In genomic region chr1:3351300-3352083, GRCh38 we compare ENCODE assay signal across 1 cellular context.
TF ChIP-seq lines count a peak whose summit lies in the region.

No MANE protein-coding gene starts in this region.

TF ChIP-seq in HEK293, 187 proteins besides CTCF, POLR2A, EP300 and RAD21 (continued from another document):
- TF ChIP-seq, protein P1, sequence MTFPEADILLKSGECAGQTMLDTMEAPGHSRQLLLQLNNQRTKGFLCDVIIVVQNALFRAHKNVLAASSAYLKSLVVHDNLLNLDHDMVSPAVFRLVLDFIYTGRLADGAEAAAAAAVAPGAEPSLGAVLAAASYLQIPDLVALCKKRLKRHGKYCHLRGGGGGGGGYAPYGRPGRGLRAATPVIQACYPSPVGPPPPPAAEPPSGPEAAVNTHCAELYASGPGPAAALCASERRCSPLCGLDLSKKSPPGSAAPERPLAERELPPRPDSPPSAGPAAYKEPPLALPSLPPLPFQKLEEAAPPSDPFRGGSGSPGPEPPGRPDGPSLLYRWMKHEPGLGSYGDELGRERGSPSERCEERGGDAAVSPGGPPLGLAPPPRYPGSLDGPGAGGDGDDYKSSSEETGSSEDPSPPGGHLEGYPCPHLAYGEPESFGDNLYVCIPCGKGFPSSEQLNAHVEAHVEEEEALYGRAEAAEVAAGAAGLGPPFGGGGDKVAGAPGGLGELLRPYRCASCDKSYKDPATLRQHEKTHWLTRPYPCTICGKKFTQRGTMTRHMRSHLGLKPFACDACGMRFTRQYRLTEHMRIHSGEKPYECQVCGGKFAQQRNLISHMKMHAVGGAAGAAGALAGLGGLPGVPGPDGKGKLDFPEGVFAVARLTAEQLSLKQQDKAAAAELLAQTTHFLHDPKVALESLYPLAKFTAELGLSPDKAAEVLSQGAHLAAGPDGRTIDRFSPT (tag by site-specific recombination; IDR thresholded peaks at IDR 0.05) = no peak
- no peak for TF ChIP-seq ZNF350 (tag by site-specific recombination; IDR thresholded peaks at IDR 0.05)
- TF ChIP-seq, protein P2, sequence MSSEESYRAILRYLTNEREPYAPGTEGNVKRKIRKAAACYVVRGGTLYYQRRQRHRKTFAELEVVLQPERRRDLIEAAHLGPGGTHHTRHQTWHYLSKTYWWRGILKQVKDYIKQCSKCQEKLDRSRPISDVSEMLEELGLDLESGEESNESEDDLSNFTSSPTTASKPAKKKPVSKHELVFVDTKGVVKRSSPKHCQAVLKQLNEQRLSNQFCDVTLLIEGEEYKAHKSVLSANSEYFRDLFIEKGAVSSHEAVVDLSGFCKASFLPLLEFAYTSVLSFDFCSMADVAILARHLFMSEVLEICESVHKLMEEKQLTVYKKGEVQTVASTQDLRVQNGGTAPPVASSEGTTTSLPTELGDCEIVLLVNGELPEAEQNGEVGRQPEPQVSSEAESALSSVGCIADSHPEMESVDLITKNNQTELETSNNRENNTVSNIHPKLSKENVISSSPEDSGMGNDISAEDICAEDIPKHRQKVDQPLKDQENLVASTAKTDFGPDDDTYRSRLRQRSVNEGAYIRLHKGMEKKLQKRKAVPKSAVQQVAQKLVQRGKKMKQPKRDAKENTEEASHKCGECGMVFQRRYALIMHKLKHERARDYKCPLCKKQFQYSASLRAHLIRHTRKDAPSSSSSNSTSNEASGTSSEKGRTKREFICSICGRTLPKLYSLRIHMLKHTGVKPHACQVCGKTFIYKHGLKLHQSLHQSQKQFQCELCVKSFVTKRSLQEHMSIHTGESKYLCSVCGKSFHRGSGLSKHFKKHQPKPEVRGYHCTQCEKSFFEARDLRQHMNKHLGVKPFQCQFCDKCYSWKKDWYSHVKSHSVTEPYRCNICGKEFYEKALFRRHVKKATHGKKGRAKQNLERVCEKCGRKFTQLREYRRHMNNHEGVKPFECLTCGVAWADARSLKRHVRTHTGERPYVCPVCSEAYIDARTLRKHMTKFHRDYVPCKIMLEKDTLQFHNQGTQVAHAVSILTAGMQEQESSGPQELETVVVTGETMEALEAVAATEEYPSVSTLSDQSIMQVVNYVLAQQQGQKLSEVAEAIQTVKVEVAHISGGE (tag by site-specific recombination; conservative IDR thresholded peaks at IDR 0.05; ENCODE audit: low read depth) = no peak
- TF ChIP-seq YY1 (tag by site-specific recombination; IDR thresholded peaks at IDR 0.05) = no peak
- TF ChIP-seq, protein P3, sequence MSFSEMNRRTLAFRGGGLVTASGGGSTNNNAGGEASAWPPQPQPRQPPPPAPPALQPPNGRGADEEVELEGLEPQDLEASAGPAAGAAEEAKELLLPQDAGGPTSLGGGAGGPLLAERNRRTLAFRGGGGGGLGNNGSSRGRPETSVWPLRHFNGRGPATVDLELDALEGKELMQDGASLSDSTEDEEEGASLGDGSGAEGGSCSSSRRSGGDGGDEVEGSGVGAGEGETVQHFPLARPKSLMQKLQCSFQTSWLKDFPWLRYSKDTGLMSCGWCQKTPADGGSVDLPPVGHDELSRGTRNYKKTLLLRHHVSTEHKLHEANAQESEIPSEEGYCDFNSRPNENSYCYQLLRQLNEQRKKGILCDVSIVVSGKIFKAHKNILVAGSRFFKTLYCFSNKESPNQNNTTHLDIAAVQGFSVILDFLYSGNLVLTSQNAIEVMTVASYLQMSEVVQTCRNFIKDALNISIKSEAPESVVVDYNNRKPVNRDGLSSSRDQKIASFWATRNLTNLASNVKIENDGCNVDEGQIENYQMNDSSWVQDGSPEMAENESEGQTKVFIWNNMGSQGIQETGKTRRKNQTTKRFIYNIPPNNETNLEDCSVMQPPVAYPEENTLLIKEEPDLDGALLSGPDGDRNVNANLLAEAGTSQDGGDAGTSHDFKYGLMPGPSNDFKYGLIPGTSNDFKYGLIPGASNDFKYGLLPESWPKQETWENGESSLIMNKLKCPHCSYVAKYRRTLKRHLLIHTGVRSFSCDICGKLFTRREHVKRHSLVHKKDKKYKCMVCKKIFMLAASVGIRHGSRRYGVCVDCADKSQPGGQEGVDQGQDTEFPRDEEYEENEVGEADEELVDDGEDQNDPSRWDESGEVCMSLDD (tag by site-specific recombination; IDR thresholded peaks at IDR 0.05) = no peak
- TF ChIP-seq MZF1 (tag by site-specific recombination; IDR thresholded peaks at IDR 0.05; ENCODE audit: borderline replicate concordance) = no peak
- no peak for TF ChIP-seq ZNF214 (tag by site-specific recombination; IDR thresholded peaks at IDR 0.05; ENCODE audit: borderline replicate concordance)
- no peak for TF ChIP-seq ZNF211 (tag by site-specific recombination; IDR thresholded peaks at IDR 0.05; ENCODE audit: low read depth)
- no peak for TF ChIP-seq ZSCAN16 (tag by site-specific recombination; IDR thresholded peaks at IDR 0.05)
- no peak for TF ChIP-seq ZNF837 (tag by site-specific recombination; IDR thresholded peaks at IDR 0.05)
- no peak for TF ChIP-seq ZNF558 (tag by site-specific recombination; IDR thresholded peaks at IDR 0.05)
- no peak for TF ChIP-seq ZNF423 (tag by site-specific recombination; IDR thresholded peaks at IDR 0.05)
- TF ChIP-seq HOXC10 (CRISPR knock-in tag; IDR thresholded peaks at IDR 0.05) = no peak
- no peak for TF ChIP-seq ZNF223 (tag by site-specific recombination; IDR thresholded peaks at IDR 0.05)
- TF ChIP-seq ZNF747 (tag by site-specific recombination; IDR thresholded peaks at IDR 0.05) = no peak
- no peak for TF ChIP-seq ZNF280D (tag by site-specific recombination; IDR thresholded peaks at IDR 0.05)
- no peak for TF ChIP-seq ZNF433 (tag by site-specific recombination; IDR thresholded peaks at IDR 0.05; ENCODE audit: low read depth)
- TF ChIP-seq ZFP41 (tag by site-specific recombination; IDR thresholded peaks at IDR 0.05; ENCODE audit: borderline replicate concordance) = no peak
- no peak for TF ChIP-seq ZNF561 (tag by site-specific recombination; IDR thresholded peaks at IDR 0.05; ENCODE audit: borderline replicate concordance)
- no peak for TF ChIP-seq ZBTB6 (tag by site-specific recombination; IDR thresholded peaks at IDR 0.05)
- TF ChIP-seq, protein P4, sequence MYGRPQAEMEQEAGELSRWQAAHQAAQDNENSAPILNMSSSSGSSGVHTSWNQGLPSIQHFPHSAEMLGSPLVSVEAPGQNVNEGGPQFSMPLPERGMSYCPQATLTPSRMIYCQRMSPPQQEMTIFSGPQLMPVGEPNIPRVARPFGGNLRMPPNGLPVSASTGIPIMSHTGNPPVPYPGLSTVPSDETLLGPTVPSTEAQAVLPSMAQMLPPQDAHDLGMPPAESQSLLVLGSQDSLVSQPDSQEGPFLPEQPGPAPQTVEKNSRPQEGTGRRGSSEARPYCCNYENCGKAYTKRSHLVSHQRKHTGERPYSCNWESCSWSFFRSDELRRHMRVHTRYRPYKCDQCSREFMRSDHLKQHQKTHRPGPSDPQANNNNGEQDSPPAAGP (tag by site-specific recombination; IDR thresholded peaks at IDR 0.05) = peak; percentile 55; the same call in 1 of the 2 replicates
- no peak for TF ChIP-seq ZBTB1 (tag by site-specific recombination; IDR thresholded peaks at IDR 0.05)
- TF ChIP-seq ZNF701 (tag by site-specific recombination; IDR thresholded peaks at IDR 0.05) = no peak
- TF ChIP-seq MEIS1 (CRISPR knock-in tag; IDR thresholded peaks at IDR 0.05; ENCODE audit: borderline replicate concordance) = no peak
- TF ChIP-seq SCRT1 (tag by site-specific recombination; IDR thresholded peaks at IDR 0.05; ENCODE audit: borderline replicate concordance) = no peak
- TF ChIP-seq OVOL3 (tag by site-specific recombination; IDR thresholded peaks at IDR 0.05) = no peak
- TF ChIP-seq ZNF776 (tag by site-specific recombination; IDR thresholded peaks at IDR 0.05; ENCODE audit: borderline replicate concordance) = no peak
- TF ChIP-seq ZNF514 (tag by site-specific recombination; IDR thresholded peaks at IDR 0.05) = no peak; the same call in 1 of the 2 replicates
- no peak for TF ChIP-seq BCL6B (tag by site-specific recombination; IDR thresholded peaks at IDR 0.05)
- no peak for TF ChIP-seq ZNF658 (tag by site-specific recombination; IDR thresholded peaks at IDR 0.05)
- TF ChIP-seq ZNF510 (tag by site-specific recombination; IDR thresholded peaks at IDR 0.05; ENCODE audit: insufficient replicate concordance) = no peak
- TF ChIP-seq ZNF621 (tag by site-specific recombination; IDR thresholded peaks at IDR 0.05) = no peak
- 0 out of 2 replicates have a peak, but pooled peaks have one; percentile 19 for TF ChIP-seq ZNF366 (tag by site-specific recombination; conservative IDR thresholded peaks at IDR 0.05)
- TF ChIP-seq ZNF76 (tag by site-specific recombination; IDR thresholded peaks at IDR 0.05; ENCODE audit: borderline replicate concordance, low read depth) = no peak
- TF ChIP-seq, protein P5, sequence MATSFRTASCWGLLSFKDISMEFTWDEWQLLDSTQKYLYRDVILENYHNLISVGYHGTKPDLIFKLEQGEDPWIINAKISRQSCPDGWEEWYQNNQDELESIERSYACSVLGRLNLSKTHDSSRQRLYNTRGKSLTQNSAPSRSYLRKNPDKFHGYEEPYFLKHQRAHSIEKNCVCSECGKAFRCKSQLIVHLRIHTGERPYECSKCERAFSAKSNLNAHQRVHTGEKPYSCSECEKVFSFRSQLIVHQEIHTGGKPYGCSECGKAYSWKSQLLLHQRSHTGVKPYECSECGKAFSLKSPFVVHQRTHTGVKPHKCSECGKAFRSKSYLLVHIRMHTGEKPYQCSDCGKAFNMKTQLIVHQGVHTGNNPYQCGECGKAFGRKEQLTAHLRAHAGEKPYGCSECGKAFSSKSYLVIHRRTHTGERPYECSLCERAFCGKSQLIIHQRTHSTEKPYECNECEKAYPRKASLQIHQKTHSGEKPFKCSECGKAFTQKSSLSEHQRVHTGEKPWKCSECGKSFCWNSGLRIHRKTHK (tag by site-specific recombination; IDR thresholded peaks at IDR 0.05) = no peak
- peak; percentile 53; the same call in 1 of the 2 replicates for TF ChIP-seq WT1 (tag by site-specific recombination; IDR thresholded peaks at IDR 0.05)
- no peak for TF ChIP-seq ZNF654 (tag by site-specific recombination; IDR thresholded peaks at IDR 0.05; ENCODE audit: low read depth)
- 0 out of 2 replicates have a peak, but pooled peaks have one; percentile 23 for TF ChIP-seq IKZF3 (tag by site-specific recombination; IDR thresholded peaks at IDR 0.05)
- TF ChIP-seq, protein P6, sequence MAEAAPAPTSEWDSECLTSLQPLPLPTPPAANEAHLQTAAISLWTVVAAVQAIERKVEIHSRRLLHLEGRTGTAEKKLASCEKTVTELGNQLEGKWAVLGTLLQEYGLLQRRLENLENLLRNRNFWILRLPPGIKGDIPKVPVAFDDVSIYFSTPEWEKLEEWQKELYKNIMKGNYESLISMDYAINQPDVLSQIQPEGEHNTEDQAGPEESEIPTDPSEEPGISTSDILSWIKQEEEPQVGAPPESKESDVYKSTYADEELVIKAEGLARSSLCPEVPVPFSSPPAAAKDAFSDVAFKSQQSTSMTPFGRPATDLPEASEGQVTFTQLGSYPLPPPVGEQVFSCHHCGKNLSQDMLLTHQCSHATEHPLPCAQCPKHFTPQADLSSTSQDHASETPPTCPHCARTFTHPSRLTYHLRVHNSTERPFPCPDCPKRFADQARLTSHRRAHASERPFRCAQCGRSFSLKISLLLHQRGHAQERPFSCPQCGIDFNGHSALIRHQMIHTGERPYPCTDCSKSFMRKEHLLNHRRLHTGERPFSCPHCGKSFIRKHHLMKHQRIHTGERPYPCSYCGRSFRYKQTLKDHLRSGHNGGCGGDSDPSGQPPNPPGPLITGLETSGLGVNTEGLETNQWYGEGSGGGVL (tag by site-specific recombination; IDR thresholded peaks at IDR 0.05) = peak; percentile 54
- TF ChIP-seq ZNF175 (tag by site-specific recombination; IDR thresholded peaks at IDR 0.05) = no peak
- TF ChIP-seq HOXD13 (CRISPR knock-in tag; IDR thresholded peaks at IDR 0.05; ENCODE audit: borderline replicate concordance) = no peak
